3 cellular contexts compared by ENCODE assay signal in genomic region chr3:31444220-31445142, GRCh38.
A peak's percentile ranks its signal among the peaks of the same experiment; 100 is the strongest.
TF ChIP-seq lines count a peak whose summit lies in the region.

No MANE protein-coding gene starts in this region.

TF ChIP-seq in IMR-90, 13 proteins besides CTCF, POLR2A, EP300 and RAD21:
- TF ChIP-seq CEBPB (IDR thresholded peaks at IDR 0.05; ENCODE audit: low read depth, low read length) (peak; percentile 52; the same call in 1 of the 2 replicates), ELK1 (IDR thresholded peaks at IDR 0.05; ENCODE audit: borderline replicate concordance, low read depth, low read length) (no peak)
TF ChIP-seq in IMR-90: peak in this region for 1.

TF ChIP-seq in H1, 55 proteins besides CTCF, POLR2A, EP300 and RAD21:
- TF ChIP-seq SIX5 (IDR thresholded peaks at IDR 0.05; ENCODE audit: low read depth, low read length) = no peak
- no peak for TF ChIP-seq HDAC2 (IDR thresholded peaks at IDR 0.05; ENCODE audit: borderline replicate concordance in 1 of 2, low read depth in 2 of 2, low read length in 2 of 2)
- TF ChIP-seq USF2 (IDR thresholded peaks at IDR 0.05; ENCODE audit: low read length) = no peak
- no peak for TF ChIP-seq HDAC6 (IDR thresholded peaks at IDR 0.05; ENCODE audit: low read depth, low read length)
- no peak for TF ChIP-seq SIN3A (conservative IDR thresholded peaks at IDR 0.05 in 1 of 2, IDR thresholded peaks at IDR 0.05 in 1 of 2; ENCODE audit: low read depth in 1 of 2, low read length in 2 of 2)
- TF ChIP-seq GABPA (IDR thresholded peaks at IDR 0.05; ENCODE audit: borderline replicate concordance, insufficient read depth, low read length) = no peak
- TF ChIP-seq ZNF274 (IDR thresholded peaks at IDR 0.05; ENCODE audit: borderline replicate concordance, extremely low read depth, low read length) = no peak
- no peak for TF ChIP-seq TEAD4 (IDR thresholded peaks at IDR 0.05; ENCODE audit: low read depth, low read length)

TF ChIP-seq in WTC11, 78 proteins besides CTCF, POLR2A, EP300 and RAD21:
- TF ChIP-seq ZNF532 (CRISPR knock-in tag; IDR thresholded peaks at IDR 0.05; ENCODE audit: borderline replicate concordance) (no peak), ZNF263 (CRISPR knock-in tag; IDR thresholded peaks at IDR 0.05; ENCODE audit: low read depth) (no peak), ATF3 (CRISPR knock-in tag; conservative IDR thresholded peaks at IDR 0.05) (no peak), ZNF671 (CRISPR knock-in tag; IDR thresholded peaks at IDR 0.05) (no peak), ATF2 (CRISPR knock-in tag; IDR thresholded peaks at IDR 0.05; ENCODE audit: borderline replicate concordance, low read depth) (no peak), ZNF281 (CRISPR knock-in tag; IDR thresholded peaks at IDR 0.05) (no peak), PRDM15 (CRISPR knock-in tag; IDR thresholded peaks at IDR 0.05) (no peak), PRRX2 (CRISPR knock-in tag; IDR thresholded peaks at IDR 0.05) (no peak), FOXP1 (CRISPR knock-in tag; IDR thresholded peaks at IDR 0.05; ENCODE audit: borderline replicate concordance) (no peak), ETV6 (CRISPR knock-in tag; IDR thresholded peaks at IDR 0.05) (no peak), USF2 (CRISPR knock-in tag; IDR thresholded peaks at IDR 0.05) (no peak), ERG (CRISPR knock-in tag; IDR thresholded peaks at IDR 0.05) (no peak), HMGXB4 (CRISPR knock-in tag; IDR thresholded peaks at IDR 0.05) (no peak)
